Comparison of ENCODE assay signal across 11 cellular contexts in genomic region chr2:16002575-16002974, GRCh38.
"Had no signal": no experiment of that assay in that cellular context is flagged by ENCODE, and none has a peak within 500 bp of the region (broad histone marks: within the 10 kb centered on the region; RNA-seq: fewer than 3 reads in every experiment).

No MANE protein-coding gene starts in this region.

- H3K27ac ChIP-seq: GM23248 had no signal

- H3K4me3 ChIP-seq: GM23248, GM23338, HAP-1 had no signal

- H3K9me3 ChIP-seq: HAP-1 had no signal

- FAIRE-seq: H1, H54 had no signal

- ATAC-seq: GM23338, HCT116 had no signal

- DNase-seq: GM23248, GOT3, H7, H9, HCEC 1CT, HFFc6 had no signal

- H3K36me3 ChIP-seq: HAP-1 had no signal

- H3K4me1 ChIP-seq: HAP-1 had no signal

- H3K4me2 ChIP-seq: GM23338 had no signal
